In genomic region chr16:46929378-46930332, GRCh38 we compare ENCODE assay signal across 8 cellular contexts. TPM values are rescaled to one million over a fixed set of nuclear protein-coding genes. Genes with fewer than 3 reads are reported as not detected.
DNase-seq lines count a peak whose midpoint lies in the region; ATAC-seq and TF ChIP-seq lines count a peak whose summit lies in the region.

No MANE protein-coding gene starts in this region.

- DNase-seq in AG08395 (ENCODE audit: low spot score) (peak; percentile 86), SW480 (ENCODE audit: low spot score) (peak; percentile 21), amniotic stem cell (lab: John Stamatoyannopoulos, UW) (peak; percentile 13), left ventricle myocardium superior (peak; percentile 75), renal cortical epithelial cell (ENCODE audit: low read depth) (peak; percentile 26)

- intact Hi-C loops in left ventricle myocardium superior (cut with micrococcal nuclease): no loop called here

- peak; percentile 54 for ATAC-seq in GM18505 (IDR thresholded peaks at IDR 0.05; ENCODE audit: unreplicated experiment)
- peak; percentile 73 for ATAC-seq in HG03342 (IDR thresholded peaks at IDR 0.05; ENCODE audit: unreplicated experiment)
- ATAC-seq in left ventricle myocardium superior: peak; percentile 64
- no peak for ATAC-seq in GM19035 (IDR thresholded peaks at IDR 0.05; ENCODE audit: unreplicated experiment)

- TF ChIP-seq POLR2A in GM18505 (IDR thresholded peaks at IDR 0.05; ENCODE audit: borderline replicate concordance, extremely low read depth, insufficient read depth, insufficient read length): no peak

RNA-seq across cellular contexts. Expression of gene DNAJA2, which starts 43.8 kb away (rescaled TPM):
- 97.2 TPM for total RNA-seq in left ventricle myocardium superior
- 95.7 and 136 TPM in 2 replicates for total RNA-seq in renal cortical epithelial cell

RNA-seq across cellular contexts. Expression of gene GPT2, which starts 45.5 kb away (rescaled TPM):
- 27.9 TPM for total RNA-seq in left ventricle myocardium superior
- 25.7 and 36.3 TPM in 2 replicates for total RNA-seq in renal cortical epithelial cell

Comparison
In these comparisons a context has a peak if more than half of its experiments do, and no peak if none do; other contexts are left out.
1. DNase-seq: peak in every context shown above with its lines; median percentile 86 in AG08395; 75 in left ventricle myocardium superior; 26 in renal cortical epithelial cell; 21 in SW480; 13 in amniotic stem cell.